In the genomic region with DNA sequence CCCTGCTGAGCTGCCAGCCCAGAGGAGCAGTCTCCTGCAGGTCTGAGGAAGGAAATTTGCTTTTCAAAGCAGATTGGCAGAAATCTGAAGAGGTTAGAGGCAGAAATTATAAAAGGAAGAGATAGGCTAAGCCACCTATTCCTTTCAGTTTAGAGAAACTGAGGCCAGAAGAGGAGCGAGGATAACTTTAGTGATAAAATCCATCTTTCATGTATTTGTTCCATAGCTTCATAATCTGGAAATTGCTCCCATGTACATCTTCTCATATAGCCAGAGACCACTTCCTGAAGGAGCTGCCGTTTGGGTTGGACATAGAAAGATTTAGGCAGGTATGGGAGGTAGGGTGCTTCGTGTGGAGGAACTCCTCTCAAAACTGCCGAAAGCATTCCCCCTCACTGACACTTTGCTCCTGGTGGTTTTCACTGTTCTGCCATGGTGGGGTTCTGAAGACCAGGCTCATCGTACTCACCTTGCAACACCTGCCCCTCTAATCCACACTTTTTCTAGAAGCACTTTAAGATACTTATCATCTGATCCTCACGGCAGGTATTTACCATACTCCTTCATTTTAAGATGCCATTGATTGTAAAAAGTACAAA, we compare ENCODE assay signal across 8 cellular contexts. TPM values are rescaled to one million over a fixed set of nuclear protein-coding genes. Genes with fewer than 3 reads are reported as not detected.
A peak's percentile ranks its signal among the peaks of the same experiment; 100 is the strongest.
DNase-seq lines count a peak whose midpoint lies in the region; ATAC-seq and TF ChIP-seq lines count a peak whose summit lies in the region.

No MANE protein-coding gene starts in this region.

- no peaks in the 10 kb centered on the region for H3K36me3 Mint-ChIP-seq in T-helper 17 cell (ENCODE audit: low read depth)

- ATAC-seq in T-helper 17 cell (no peak), HG02884 (IDR thresholded peaks at IDR 0.05; ENCODE audit: unreplicated experiment) (no peak), HG03159 (IDR thresholded peaks at IDR 0.05; ENCODE audit: unreplicated experiment) (no peak)

- peak overlapping the region; percentile 97 for H3K4me3 Mint-ChIP-seq in T-helper 17 cell

- no peak for TF ChIP-seq CTCF in foreskin fibroblast (IDR thresholded peaks at IDR 0.05; ENCODE audit: low read depth, low read length)
- no peak for TF ChIP-seq CTCF in spleen (IDR thresholded peaks at IDR 0.05 in 8 of 11, conservative IDR thresholded peaks at IDR 0.05 in 3 of 11)

- no peaks in the 10 kb centered on the region for H3K27me3 ChIP-seq in spleen (replicated peaks in 1 of 7)

- intact Hi-C loops in spleen (cut with DNase I; ENCODE audit: low total_unique reads), result no loop called here

- peaks cover 27 to 66% (median 43%) of the 10 kb centered on the region in 6 donors for H3K4me1 ChIP-seq in spleen

- 14 to 25% (median 18%) methylated on average over 6 of the region's 6 CpGs for WGBS in spleen, 5 donors

- no peaks in the 10 kb centered on the region for H3K27me3 Mint-ChIP-seq in T-helper 17 cell

- no peak for TF ChIP-seq POLR2A in spleen (IDR thresholded peaks at IDR 0.05)

- H3K4me1 Mint-ChIP-seq in T-helper 17 cell, result peaks cover 31% of the 10 kb centered on the region

- no peaks in the 10 kb centered on the region for H3K9me3 ChIP-seq in T-helper 17 cell (ENCODE audit: control insufficient read depth, low read length, poor library complexity, severe bottlenecking)
- no peaks in the 10 kb centered on the region for H3K9me3 ChIP-seq in spleen

- DNase-seq in DMS53 (lab: John Stamatoyannopoulos, UW) (peak; percentile 48), DMS53 treated with DMSO at 0.1 percent for 48 hours (lab: John Stamatoyannopoulos, UW; ENCODE audit: unreplicated experiment) (no peak), T-helper 17 cell (no peak), foreskin fibroblast (no peak), spleen (no peak), inferior parietal cortex (ENCODE audit: extremely low spot score) (no peak)

- no peaks in the 10 kb centered on the region for H3K36me3 ChIP-seq in spleen

- peak overlapping the region; percentile 67 to 100 (median 97) for H3K27ac ChIP-seq in spleen

- peak overlapping the region; percentile 35 to 53 for H3K4me3 ChIP-seq in foreskin fibroblast (ENCODE audit: low read depth in 1 of 2, low read length in 2 of 2)
- peak overlapping the region; percentile 3 to 99 (median 90) for H3K4me3 ChIP-seq in spleen

- H3K27ac Mint-ChIP-seq in T-helper 17 cell, result peak overlapping the region; percentile 75

RNA-seq across cellular contexts. Expression of a gene that starts 0.7 kb away (rescaled TPM):
- 10 to 100 TPM; 78.6 to 85.8 TPM for total RNA-seq in T-helper 17 cell
- total RNA-seq in spleen, result 100 to 1,000 TPM in 4 of 7 donors, 10 to 100 TPM in 3; 90.1 to 127 (median 108) TPM
- 10 to 100 TPM; 11.2 to 15.7 (median 14.0) TPM for polyA plus RNA-seq in spleen
